In genomic region chr7:16420649-16421332, GRCh38 we compare ENCODE assay signal across 1 cellular context.
TF ChIP-seq lines count a peak whose summit lies in the region.

No MANE protein-coding gene starts in this region.

TF ChIP-seq in HepG2, 621 proteins besides CTCF, POLR2A, EP300 and RAD21 (continued from another document):
- TF ChIP-seq ZNF124 (CRISPR knock-in tag; IDR thresholded peaks at IDR 0.05) (no peak), NRL (CRISPR knock-in tag; IDR thresholded peaks at IDR 0.05; ENCODE audit: borderline replicate concordance) (peak; percentile 85), ZNF800 (CRISPR knock-in tag; IDR thresholded peaks at IDR 0.05) (peak; percentile 54; the same call in 1 of the 2 replicates), ZNF512B (CRISPR knock-in tag; IDR thresholded peaks at IDR 0.05; ENCODE audit: borderline replicate concordance) (0 out of 2 replicates have a peak, but pooled peaks have one; percentile 24), KDM2A (CRISPR knock-in tag; IDR thresholded peaks at IDR 0.05; ENCODE audit: borderline replicate concordance, low read depth) (0 out of 2 replicates have a peak, but pooled peaks have one; percentile 0), CHD4 (IDR thresholded peaks at IDR 0.05; ENCODE audit: borderline replicate concordance, low read length) (no peak), ZNF607 (CRISPR knock-in tag; IDR thresholded peaks at IDR 0.05; ENCODE audit: borderline replicate concordance) (peak; percentile 89), BRD4 (CRISPR knock-in tag; IDR thresholded peaks at IDR 0.05) (peak; percentile 48; the same call in 1 of the 2 replicates), ZNF160 (CRISPR knock-in tag; IDR thresholded peaks at IDR 0.05) (peak; percentile 47; the same call in 1 of the 2 replicates), RXRA (CRISPR knock-in tag; IDR thresholded peaks at IDR 0.05) (peak; percentile 40; the same call in 1 of the 2 replicates), ZSCAN29 (CRISPR knock-in tag; conservative IDR thresholded peaks at IDR 0.05) (peak; percentile 74), PLSCR1 (CRISPR knock-in tag; IDR thresholded peaks at IDR 0.05; ENCODE audit: borderline replicate concordance) (peak; percentile 82; the same call in 1 of the 2 replicates), SP4 (CRISPR knock-in tag; IDR thresholded peaks at IDR 0.05) (peak; percentile 39; the same call in 1 of the 2 replicates), ESRRA (CRISPR knock-in tag; IDR thresholded peaks at IDR 0.05; ENCODE audit: low read depth) (0 out of 2 replicates have a peak, but pooled peaks have one; percentile 24), ZBTB14 (CRISPR knock-in tag; IDR thresholded peaks at IDR 0.05) (no peak), ZNF589 (CRISPR knock-in tag; conservative IDR thresholded peaks at IDR 0.05) (peak; percentile 78; the same call in 1 of the 2 replicates)
- TF ChIP-seq, protein P1, sequence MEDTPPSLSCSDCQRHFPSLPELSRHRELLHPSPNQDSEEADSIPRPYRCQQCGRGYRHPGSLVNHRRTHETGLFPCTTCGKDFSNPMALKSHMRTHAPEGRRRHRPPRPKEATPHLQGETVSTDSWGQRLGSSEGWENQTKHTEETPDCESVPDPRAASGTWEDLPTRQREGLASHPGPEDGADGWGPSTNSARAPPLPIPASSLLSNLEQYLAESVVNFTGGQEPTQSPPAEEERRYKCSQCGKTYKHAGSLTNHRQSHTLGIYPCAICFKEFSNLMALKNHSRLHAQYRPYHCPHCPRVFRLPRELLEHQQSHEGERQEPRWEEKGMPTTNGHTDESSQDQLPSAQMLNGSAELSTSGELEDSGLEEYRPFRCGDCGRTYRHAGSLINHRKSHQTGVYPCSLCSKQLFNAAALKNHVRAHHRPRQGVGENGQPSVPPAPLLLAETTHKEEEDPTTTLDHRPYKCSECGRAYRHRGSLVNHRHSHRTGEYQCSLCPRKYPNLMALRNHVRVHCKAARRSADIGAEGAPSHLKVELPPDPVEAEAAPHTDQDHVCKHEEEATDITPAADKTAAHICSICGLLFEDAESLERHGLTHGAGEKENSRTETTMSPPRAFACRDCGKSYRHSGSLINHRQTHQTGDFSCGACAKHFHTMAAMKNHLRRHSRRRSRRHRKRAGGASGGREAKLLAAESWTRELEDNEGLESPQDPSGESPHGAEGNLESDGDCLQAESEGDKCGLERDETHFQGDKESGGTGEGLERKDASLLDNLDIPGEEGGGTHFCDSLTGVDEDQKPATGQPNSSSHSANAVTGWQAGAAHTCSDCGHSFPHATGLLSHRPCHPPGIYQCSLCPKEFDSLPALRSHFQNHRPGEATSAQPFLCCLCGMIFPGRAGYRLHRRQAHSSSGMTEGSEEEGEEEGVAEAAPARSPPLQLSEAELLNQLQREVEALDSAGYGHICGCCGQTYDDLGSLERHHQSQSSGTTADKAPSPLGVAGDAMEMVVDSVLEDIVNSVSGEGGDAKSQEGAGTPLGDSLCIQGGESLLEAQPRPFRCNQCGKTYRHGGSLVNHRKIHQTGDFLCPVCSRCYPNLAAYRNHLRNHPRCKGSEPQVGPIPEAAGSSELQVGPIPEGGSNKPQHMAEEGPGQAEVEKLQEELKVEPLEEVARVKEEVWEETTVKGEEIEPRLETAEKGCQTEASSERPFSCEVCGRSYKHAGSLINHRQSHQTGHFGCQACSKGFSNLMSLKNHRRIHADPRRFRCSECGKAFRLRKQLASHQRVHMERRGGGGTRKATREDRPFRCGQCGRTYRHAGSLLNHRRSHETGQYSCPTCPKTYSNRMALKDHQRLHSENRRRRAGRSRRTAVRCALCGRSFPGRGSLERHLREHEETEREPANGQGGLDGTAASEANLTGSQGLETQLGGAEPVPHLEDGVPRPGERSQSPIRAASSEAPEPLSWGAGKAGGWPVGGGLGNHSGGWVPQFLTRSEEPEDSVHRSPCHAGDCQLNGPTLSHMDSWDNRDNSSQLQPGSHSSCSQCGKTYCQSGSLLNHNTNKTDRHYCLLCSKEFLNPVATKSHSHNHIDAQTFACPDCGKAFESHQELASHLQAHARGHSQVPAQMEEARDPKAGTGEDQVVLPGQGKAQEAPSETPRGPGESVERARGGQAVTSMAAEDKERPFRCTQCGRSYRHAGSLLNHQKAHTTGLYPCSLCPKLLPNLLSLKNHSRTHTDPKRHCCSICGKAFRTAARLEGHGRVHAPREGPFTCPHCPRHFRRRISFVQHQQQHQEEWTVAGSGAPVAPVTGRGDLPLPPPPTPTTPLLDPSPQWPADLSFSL (CRISPR knock-in tag; IDR thresholded peaks at IDR 0.05): no peak
- TF ChIP-seq, protein P2, sequence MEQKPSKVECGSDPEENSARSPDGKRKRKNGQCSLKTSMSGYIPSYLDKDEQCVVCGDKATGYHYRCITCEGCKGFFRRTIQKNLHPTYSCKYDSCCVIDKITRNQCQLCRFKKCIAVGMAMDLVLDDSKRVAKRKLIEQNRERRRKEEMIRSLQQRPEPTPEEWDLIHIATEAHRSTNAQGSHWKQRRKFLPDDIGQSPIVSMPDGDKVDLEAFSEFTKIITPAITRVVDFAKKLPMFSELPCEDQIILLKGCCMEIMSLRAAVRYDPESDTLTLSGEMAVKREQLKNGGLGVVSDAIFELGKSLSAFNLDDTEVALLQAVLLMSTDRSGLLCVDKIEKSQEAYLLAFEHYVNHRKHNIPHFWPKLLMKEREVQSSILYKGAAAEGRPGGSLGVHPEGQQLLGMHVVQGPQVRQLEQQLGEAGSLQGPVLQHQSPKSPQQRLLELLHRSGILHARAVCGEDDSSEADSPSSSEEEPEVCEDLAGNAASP (CRISPR knock-in tag; IDR thresholded peaks at IDR 0.05; ENCODE audit: borderline replicate concordance): no peak
- TF ChIP-seq, protein P3, sequence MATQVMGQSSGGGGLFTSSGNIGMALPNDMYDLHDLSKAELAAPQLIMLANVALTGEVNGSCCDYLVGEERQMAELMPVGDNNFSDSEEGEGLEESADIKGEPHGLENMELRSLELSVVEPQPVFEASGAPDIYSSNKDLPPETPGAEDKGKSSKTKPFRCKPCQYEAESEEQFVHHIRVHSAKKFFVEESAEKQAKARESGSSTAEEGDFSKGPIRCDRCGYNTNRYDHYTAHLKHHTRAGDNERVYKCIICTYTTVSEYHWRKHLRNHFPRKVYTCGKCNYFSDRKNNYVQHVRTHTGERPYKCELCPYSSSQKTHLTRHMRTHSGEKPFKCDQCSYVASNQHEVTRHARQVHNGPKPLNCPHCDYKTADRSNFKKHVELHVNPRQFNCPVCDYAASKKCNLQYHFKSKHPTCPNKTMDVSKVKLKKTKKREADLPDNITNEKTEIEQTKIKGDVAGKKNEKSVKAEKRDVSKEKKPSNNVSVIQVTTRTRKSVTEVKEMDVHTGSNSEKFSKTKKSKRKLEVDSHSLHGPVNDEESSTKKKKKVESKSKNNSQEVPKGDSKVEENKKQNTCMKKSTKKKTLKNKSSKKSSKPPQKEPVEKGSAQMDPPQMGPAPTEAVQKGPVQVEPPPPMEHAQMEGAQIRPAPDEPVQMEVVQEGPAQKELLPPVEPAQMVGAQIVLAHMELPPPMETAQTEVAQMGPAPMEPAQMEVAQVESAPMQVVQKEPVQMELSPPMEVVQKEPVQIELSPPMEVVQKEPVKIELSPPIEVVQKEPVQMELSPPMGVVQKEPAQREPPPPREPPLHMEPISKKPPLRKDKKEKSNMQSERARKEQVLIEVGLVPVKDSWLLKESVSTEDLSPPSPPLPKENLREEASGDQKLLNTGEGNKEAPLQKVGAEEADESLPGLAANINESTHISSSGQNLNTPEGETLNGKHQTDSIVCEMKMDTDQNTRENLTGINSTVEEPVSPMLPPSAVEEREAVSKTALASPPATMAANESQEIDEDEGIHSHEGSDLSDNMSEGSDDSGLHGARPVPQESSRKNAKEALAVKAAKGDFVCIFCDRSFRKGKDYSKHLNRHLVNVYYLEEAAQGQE (IDR thresholded peaks at IDR 0.05; ENCODE audit: borderline replicate concordance in 1 of 2, low read depth in 1 of 2, low read length in 2 of 2): 0 out of 4 replicates have a peak, but pooled peaks of 1 of the 2 experiments have one; percentile 6
- TF ChIP-seq, protein P4, sequence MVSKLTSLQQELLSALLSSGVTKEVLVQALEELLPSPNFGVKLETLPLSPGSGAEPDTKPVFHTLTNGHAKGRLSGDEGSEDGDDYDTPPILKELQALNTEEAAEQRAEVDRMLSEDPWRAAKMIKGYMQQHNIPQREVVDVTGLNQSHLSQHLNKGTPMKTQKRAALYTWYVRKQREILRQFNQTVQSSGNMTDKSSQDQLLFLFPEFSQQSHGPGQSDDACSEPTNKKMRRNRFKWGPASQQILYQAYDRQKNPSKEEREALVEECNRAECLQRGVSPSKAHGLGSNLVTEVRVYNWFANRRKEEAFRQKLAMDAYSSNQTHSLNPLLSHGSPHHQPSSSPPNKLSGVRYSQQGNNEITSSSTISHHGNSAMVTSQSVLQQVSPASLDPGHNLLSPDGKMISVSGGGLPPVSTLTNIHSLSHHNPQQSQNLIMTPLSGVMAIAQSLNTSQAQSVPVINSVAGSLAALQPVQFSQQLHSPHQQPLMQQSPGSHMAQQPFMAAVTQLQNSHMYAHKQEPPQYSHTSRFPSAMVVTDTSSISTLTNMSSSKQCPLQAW (CRISPR knock-in tag; IDR thresholded peaks at IDR 0.05): peak; percentile 77
TF ChIP-seq in HepG2: peak in this region for 174.
